9 cellular contexts compared by ENCODE assay signal in the genomic region with DNA sequence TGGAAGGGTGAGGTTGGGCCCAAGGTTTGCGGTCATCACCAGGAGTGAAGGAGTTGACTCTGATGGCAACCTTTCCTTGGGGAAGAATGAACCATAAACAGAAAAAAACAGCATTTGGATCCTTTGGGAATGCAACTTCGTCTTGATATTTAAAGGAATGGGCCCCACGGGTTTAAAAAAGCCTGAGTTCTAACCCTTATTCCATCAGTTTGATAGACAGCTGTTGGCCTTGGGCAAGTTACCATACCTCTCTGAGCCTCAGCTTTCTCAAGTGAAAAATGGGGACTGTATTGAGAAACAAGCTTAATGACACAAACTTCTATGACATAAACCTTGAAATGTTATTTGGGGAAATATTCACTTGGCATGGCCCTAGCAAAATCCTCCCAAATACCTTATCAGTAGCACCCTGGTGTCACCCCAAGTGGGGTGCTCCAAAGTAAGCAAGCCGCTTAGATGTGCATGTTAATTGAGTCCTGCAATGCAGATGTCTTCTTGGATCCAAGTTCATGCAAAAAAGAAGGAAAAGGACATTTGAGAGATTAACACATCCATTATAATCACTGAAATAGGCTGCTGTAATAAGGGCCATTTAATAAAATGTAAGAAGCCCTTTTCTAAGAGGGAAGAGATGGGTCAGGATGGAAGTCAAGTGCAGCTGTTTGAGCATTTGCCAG. TPM values are rescaled to one million over a fixed set of nuclear protein-coding genes. Genes with fewer than 3 reads are reported as not detected.
DNase-seq lines count a peak whose midpoint lies in the region; ATAC-seq and TF ChIP-seq lines count a peak whose summit lies in the region.
"Had no signal": no experiment of that assay in that cellular context is flagged by ENCODE, and none has a peak within 500 bp of the region (broad histone marks: within the 10 kb centered on the region; RNA-seq: fewer than 3 reads in every experiment).

No MANE protein-coding gene starts in this region.

- H3K27me3 ChIP-seq in mucosa of rectum (ENCODE audit: control insufficient read depth in 2 of 2, insufficient read depth in 2 of 2, low read length in 2 of 2) (no peaks in the 10 kb centered on the region), uterus (no peaks in the 10 kb centered on the region)

- peaks cover 11 to 17% of the 10 kb centered on the region in 2 donors for H3K4me1 ChIP-seq in mucosa of rectum (ENCODE audit: control insufficient read depth in 2 of 2, insufficient read depth in 2 of 2, low read length in 2 of 2)
- peaks cover 0 to 5% of the 10 kb centered on the region in 2 donors for H3K4me1 ChIP-seq in uterus

- peak overlapping the region; percentile 95 for H3K27ac ChIP-seq in caudate nucleus (ENCODE audit: low read depth, low read length)
- peak overlapping the region; percentile 58 to 68 for H3K27ac ChIP-seq in mucosa of rectum (ENCODE audit: low read depth in 2 of 2, low read length in 2 of 2)
- peak overlapping the region; percentile 90 for H3K27ac ChIP-seq in uterus
- H3K27ac ChIP-seq: epithelial cell of prostate had no signal

- DNase-seq in Right ventricle myocardium inferior (ENCODE audit: missing footprints) = no peak
- no peak for DNase-seq in Right ventricle myocardium superior
- no peak for DNase-seq in caudate nucleus (lab: John Stamatoyannopoulos, UW)
- no peak for DNase-seq in uterus
- no peak for DNase-seq in epidermal melanocyte (ENCODE audit: insufficient read length, low spot score)
- no peak for DNase-seq in T1000 (lab: John Stamatoyannopoulos, UW)
- DNase-seq in NCI-H2029 treated with DMSO at 0.1 percent for 48 hours (lab: John Stamatoyannopoulos, UW) = no peak

- H3K36me3 ChIP-seq in mucosa of rectum (ENCODE audit: control insufficient read depth in 2 of 2, insufficient read depth in 2 of 2, low read length in 2 of 2) (no peaks in the 10 kb centered on the region), uterus (no peaks in the 10 kb centered on the region)

- TF ChIP-seq POLR2A in uterus (IDR thresholded peaks at IDR 0.05) = no peak

- peak overlapping the region; percentile 27 to 60 for H3K9ac ChIP-seq in mucosa of rectum (ENCODE audit: low read depth in 1 of 2, low read length in 2 of 2)

- TF ChIP-seq CTCF in uterus (IDR thresholded peaks at IDR 0.05) = no peak

- intact Hi-C loops in Right ventricle myocardium inferior (cut with DNase I) = no loop called here
- intact Hi-C loops in Right ventricle myocardium superior (cut with DNase I) = loop anchor here (10.0 kb wide), 1 partner anchor 326 kb away; no protein-coding TSS in a partner anchor
- intact Hi-C loops in uterus (cut with DNase I; ENCODE audit: low total_unique reads) = no loop called here

- no peaks in the 10 kb centered on the region for H3K9me3 ChIP-seq in mucosa of rectum (ENCODE audit: control insufficient read depth in 2 of 2, low read length in 2 of 2)
- H3K9me3 ChIP-seq in uterus = no peaks in the 10 kb centered on the region

- H3K4me3 ChIP-seq in mucosa of rectum (ENCODE audit: low read length in 2 of 2) (peak overlapping the region; percentile 54 to 62), uterus (peak overlapping the region; percentile 33 to 37)

- ATAC-seq in Right ventricle myocardium inferior = peak; percentile 0
- no peak for ATAC-seq in Right ventricle myocardium superior (ENCODE audit: poor library complexity)

RNA-seq across cellular contexts. Expression of gene MXI1, which starts 13.8 kb away (rescaled TPM):
- 69.1 TPM for total RNA-seq in Right ventricle myocardium inferior
- 75.2 TPM for total RNA-seq in Right ventricle myocardium superior
- total RNA-seq in uterus = 10 to 100 TPM; 27.4 to 52.9 (median 51.6) TPM
